11 cellular contexts compared by ENCODE assay signal in the genomic region with DNA sequence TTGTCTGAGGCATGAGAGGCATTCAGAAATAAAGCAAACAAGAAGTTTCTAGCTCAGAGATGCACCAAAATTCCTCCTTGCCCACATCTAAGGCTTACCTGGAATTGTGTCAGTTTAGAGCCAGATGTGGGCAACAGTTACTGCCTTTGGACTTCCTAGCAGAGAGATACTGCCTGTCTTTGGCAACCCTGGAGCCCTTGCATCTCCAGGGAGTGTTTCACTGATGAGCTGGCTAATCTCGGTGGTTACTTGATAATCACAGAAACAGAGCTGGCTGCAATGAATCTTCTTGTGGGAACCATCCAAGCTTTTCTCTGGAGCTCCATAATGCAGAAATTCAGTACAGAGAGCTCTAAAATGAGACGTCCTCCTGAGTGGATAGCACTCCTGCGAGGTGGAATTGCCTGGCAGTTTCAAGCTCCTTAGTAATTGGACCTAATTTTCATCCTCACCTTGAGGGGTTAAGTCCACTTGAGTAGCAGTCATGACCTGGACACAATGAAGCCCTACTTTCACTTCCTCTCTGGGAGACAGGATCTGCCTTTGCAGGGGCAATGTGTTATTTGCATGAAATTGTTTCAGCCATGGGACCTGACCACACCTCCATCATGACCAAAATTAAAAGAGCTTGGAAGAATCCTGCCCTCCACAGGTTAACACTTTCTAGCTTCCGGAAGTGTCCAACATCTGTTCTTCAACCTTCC.
DNase-seq lines count a peak whose midpoint lies in the region; ATAC-seq, FAIRE-seq and TF ChIP-seq lines count a peak whose summit lies in the region.
"Had no signal": no experiment of that assay in that cellular context is flagged by ENCODE, and none has a peak within 500 bp of the region (broad histone marks: within the 10 kb centered on the region; RNA-seq: fewer than 3 reads in every experiment).

No MANE protein-coding gene starts in this region.

- 63% methylated on average over 4 of the region's 4 CpGs for WGBS in A549 (ENCODE audit: missing lambda C conversion rate)

- no peak for TF ChIP-seq CTCF in A549 (IDR thresholded peaks at IDR 0.05)

- DNase-seq in A549 (ENCODE audit: low read depth in 1 of 2, low spot score in 1 of 2) (no peak), Karpas-422 (peak; percentile 73), fibroblast of gingiva (ENCODE audit: low read depth) (peak; percentile 8), germinal center (ENCODE audit: low spot score) (no peak)
- DNase-seq in stimulated activated CD4-positive, alpha-beta T cell treated with anti-CD3 and anti-CD28 coated beads, Interleukin-4, amount 100 ng/mL, for 1 hour = no peak
- no peak for DNase-seq in stimulated activated CD4-positive, alpha-beta T cell treated with anti-CD3 and anti-CD28 coated beads, Interleukin-4, amount 100 ng/mL, for 4 hours
- DNase-seq: activated CD4-positive, alpha-beta T cell treated with anti-CD3 and anti-CD28 coated beads for 36 hours; NCI-H146; Peyer's patch had no signal

- TF ChIP-seq RAD21 in A549 (conservative IDR thresholded peaks at IDR 0.05 in 1 of 2, IDR thresholded peaks at IDR 0.05 in 1 of 2) = no peak

- peak overlapping the region; percentile 3; the same call in 1 of the 2 replicates for H2AFZ ChIP-seq in Karpas-422 (ENCODE audit: low read length)

- no peaks in the 10 kb centered on the region for H3K36me3 ChIP-seq in Karpas-422 (ENCODE audit: insufficient read depth, low read length)
- H3K36me3 ChIP-seq: Peyer's patch had no signal

- no peak overlapping the region; the same call in 1 of the 2 replicates for H3K9ac ChIP-seq in Karpas-422 (ENCODE audit: low read length)

- H3K4me2 ChIP-seq in A549 = peak overlapping the region; percentile 51
- H3K4me2 ChIP-seq in Karpas-422 (ENCODE audit: low read depth, low read length, poor library complexity, severe bottlenecking) = peak overlapping the region; percentile 50

- CTCF ChIA-PET in A549 (lab: Yijun Ruan, JAX) = interaction anchor here (0.5 to 2.5 kb wide), 5 partner anchors 11 to 459 kb away, joined by 3 to 11 read pairs (median 3); no protein-coding TSS in a partner anchor

- no peak for TF ChIP-seq POLR2A in A549 (IDR thresholded peaks at IDR 0.05; ENCODE audit: low read length)

- TF ChIP-seq EP300 in A549 (IDR thresholded peaks at IDR 0.05) = no peak

- H3K4me1 ChIP-seq in A549 (peaks cover 49% of the 10 kb centered on the region), Karpas-422 (ENCODE audit: low read length) (peaks cover 23% of the 10 kb centered on the region)

- H3K27ac ChIP-seq in A549 = peak overlapping the region; percentile 77 to 78
- H3K27ac ChIP-seq in Karpas-422 (ENCODE audit: low read length) = no peak overlapping the region

- ATAC-seq in A549 (peak; percentile 60 to 65; a peak in 4 of 6 replicates), GM19463 (IDR thresholded peaks at IDR 0.05; ENCODE audit: unreplicated experiment) (peak; percentile 50), HG03439 (IDR thresholded peaks at IDR 0.05; ENCODE audit: unreplicated experiment) (no peak)
- ATAC-seq: activated CD4-positive, alpha-beta T cell treated with anti-CD3 and anti-CD28 coated beads for 36 hours had no signal

- POLR2A ChIA-PET in A549 (lab: Yijun Ruan, JAX) = interaction anchor here (0.6 to 2.1 kb wide), 4 partner anchors 18 to 38 kb away, joined by 3 to 7 read pairs (median 4); no protein-coding TSS in a partner anchor

- H3K4me3 ChIP-seq in A549 (no peak overlapping the region), Karpas-422 (ENCODE audit: low read length) (0 out of 2 replicates have a peak overlapping the region, but pooled peaks have one; percentile 5)
- H3K4me3 ChIP-seq: Peyer's patch had no signal

- H4K20me1 ChIP-seq in Karpas-422 (ENCODE audit: insufficient read depth, low read depth, low read length) = no peaks in the 10 kb centered on the region

- H3K27me3 ChIP-seq in Karpas-422 (ENCODE audit: low read length) = no peaks in the 10 kb centered on the region
- H3K27me3 ChIP-seq: Peyer's patch had no signal

- H3K79me2 ChIP-seq in Karpas-422 (ENCODE audit: low read length) = no peaks in the 10 kb centered on the region

- no peaks in the 10 kb centered on the region for H3K9me2 ChIP-seq in Karpas-422 (replicated peaks; ENCODE audit: insufficient read depth, low read length)

- H3K9me3 ChIP-seq in A549 (peaks cover 4% of the 10 kb centered on the region; the same call in 1 of the 3 replicates), Karpas-422 (ENCODE audit: low read length) (peaks cover 5% of the 10 kb centered on the region; the same call in 1 of the 2 replicates)
- H3K9me3 ChIP-seq: Peyer's patch had no signal

- no peak for FAIRE-seq in A549 (lab: Jason Lieb, UNC)

TF ChIP-seq in A549, 52 proteins besides CTCF, POLR2A, EP300 and RAD21:
- TF ChIP-seq KDM1A (IDR thresholded peaks at IDR 0.05; ENCODE audit: low read depth) = no peak
- TF ChIP-seq CHD4 (IDR thresholded peaks at IDR 0.05; ENCODE audit: borderline replicate concordance) = no peak
- TF ChIP-seq, protein P1, sequence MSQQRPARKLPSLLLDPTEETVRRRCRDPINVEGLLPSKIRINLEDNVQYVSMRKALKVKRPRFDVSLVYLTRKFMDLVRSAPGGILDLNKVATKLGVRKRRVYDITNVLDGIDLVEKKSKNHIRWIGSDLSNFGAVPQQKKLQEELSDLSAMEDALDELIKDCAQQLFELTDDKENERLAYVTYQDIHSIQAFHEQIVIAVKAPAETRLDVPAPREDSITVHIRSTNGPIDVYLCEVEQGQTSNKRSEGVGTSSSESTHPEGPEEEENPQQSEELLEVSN (IDR thresholded peaks at IDR 0.05; ENCODE audit: borderline replicate concordance, low read depth) = no peak
- TF ChIP-seq FOSL2 (IDR thresholded peaks at IDR 0.05) = no peak
- TF ChIP-seq FOSL2 (CRISPR knock-in tag; IDR thresholded peaks at IDR 0.05) = no peak
- TF ChIP-seq HOXB5 (CRISPR knock-in tag; IDR thresholded peaks at IDR 0.05) = no peak
- TF ChIP-seq FOXS1 (CRISPR knock-in tag; IDR thresholded peaks at IDR 0.05) = no peak
- TF ChIP-seq CHD2 (IDR thresholded peaks at IDR 0.05; ENCODE audit: low read length, partially characterized antibody) = no peak
- no peak for TF ChIP-seq TP53 (CRISPR knock-in tag; IDR thresholded peaks at IDR 0.05)
- no peak for TF ChIP-seq RFX5 (IDR thresholded peaks at IDR 0.05)
- TF ChIP-seq EHMT2 (IDR thresholded peaks at IDR 0.05; ENCODE audit: low read depth) = no peak
- no peak for TF ChIP-seq GATA3 (IDR thresholded peaks at IDR 0.05; ENCODE audit: borderline replicate concordance)

Comparison
In these comparisons a context has a peak if more than half of its experiments do, and no peak if none do; other contexts are left out.
1. DNase-seq: peak in Karpas-422 (single experiment) and fibroblast of gingiva (single experiment); none in A549 (0 of 2), germinal center (single experiment), stimulated activated CD4-positive, alpha-beta T cell treated with anti-CD3 and anti-CD28 coated beads, Interleukin-4, amount 100 ng/mL, for 1 hour (single experiment) and stimulated activated CD4-positive, alpha-beta T cell treated with anti-CD3 and anti-CD28 coated beads, Interleukin-4, amount 100 ng/mL, for 4 hours (0 of 2).